8 cellular contexts compared by ENCODE assay signal in the genomic region with DNA sequence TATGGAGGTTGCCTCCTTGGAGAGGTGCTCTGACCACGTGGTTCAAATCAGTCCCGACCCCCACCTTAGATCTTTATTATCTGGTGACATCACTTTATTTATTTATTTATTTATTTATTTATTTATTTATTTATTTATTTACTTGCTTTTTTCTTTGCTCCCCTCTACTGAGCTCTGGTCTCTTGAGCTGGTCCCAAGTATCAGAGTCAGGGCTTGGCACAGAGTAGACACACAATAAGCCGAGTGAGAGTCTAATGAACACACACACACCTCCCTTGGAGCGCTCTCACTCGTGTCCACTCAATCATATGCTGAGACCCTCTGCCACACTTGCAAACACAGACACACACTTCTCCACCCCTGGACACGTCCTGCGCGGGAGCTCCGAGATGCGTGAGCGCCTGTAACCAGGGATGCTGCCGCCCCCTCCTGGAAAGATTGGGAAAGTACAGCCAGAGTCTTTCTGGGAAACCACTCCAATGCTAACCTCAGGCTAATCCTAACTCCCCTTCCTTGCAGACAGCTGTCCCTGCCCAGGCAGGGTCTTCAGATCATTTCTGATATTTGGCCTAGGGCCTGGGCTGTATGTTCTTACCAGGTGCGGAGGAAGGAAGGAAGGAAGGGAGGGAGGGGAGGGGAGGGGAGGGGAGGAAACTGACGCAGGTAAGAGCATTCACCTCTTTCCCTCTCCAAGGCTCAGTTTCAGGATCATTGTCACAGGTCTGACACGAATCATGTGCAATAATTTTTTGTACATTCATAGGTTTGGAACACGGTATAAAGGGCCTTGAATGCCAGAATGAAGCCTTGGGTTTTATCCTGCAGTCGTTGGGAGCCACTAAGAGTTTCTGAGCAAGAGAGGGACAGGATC.
DNase-seq lines count a peak whose midpoint lies in the region; ATAC-seq and TF ChIP-seq lines count a peak whose summit lies in the region.

No MANE protein-coding gene starts in this region.

- H3K27ac ChIP-seq in HEK293 (ENCODE audit: extremely low read depth, low read depth, low read length), result no peak overlapping the region

- CTCF ChIA-PET in HEK293 (lab: Yijun Ruan, JAX), result interaction anchor here (0.5 to 6.0 kb wide), 51 partner anchors 10 to 1391 kb away, joined by 3 to 80 read pairs (median 5); no protein-coding TSS in a partner anchor

- TF ChIP-seq CTCF in HEK293 (tag by site-specific recombination; IDR thresholded peaks at IDR 0.05), result peak; percentile 84

- no peaks in the 10 kb centered on the region for H3K4me1 ChIP-seq in HEK293 (ENCODE audit: control insufficient read depth, insufficient read depth, low read length)

- H3K36me3 ChIP-seq in HEK293 (ENCODE audit: control insufficient read depth in 2 of 2, insufficient read depth in 1 of 2, low read length in 2 of 2), result no peaks in the 10 kb centered on the region

- POLR2A ChIA-PET in HEK293 (lab: Yijun Ruan, JAX), result interaction anchor here (0.5 to 1.0 kb wide), 2 partner anchors 70 to 409 kb away, joined by 3 to 5 read pairs; no protein-coding TSS in a partner anchor

- DNase-seq in C1 segment of cervical spinal cord (lab: John Stamatoyannopoulos, UW), result peak in 13 of 14 donors; percentile 6 to 75 (median 42)
- peak; percentile 23 to 58 for DNase-seq in NOMO-1 (lab: John Stamatoyannopoulos, UW; ENCODE audit: unreplicated experiment in 2 of 2)
- peak; percentile 20 for DNase-seq in activated CD8-positive, alpha-beta memory T cell treated with anti-CD3 and anti-CD28 coated beads, Interleukin-2, amount 50 U/mL, for 24 hours (ENCODE audit: extremely low read depth)
- DNase-seq in epidermal melanocyte (ENCODE audit: insufficient read length, low spot score), result peak; percentile 80
- peak; percentile 71 for DNase-seq in myocyte (ENCODE audit: low read depth)
- DNase-seq in stimulated activated CD8-positive, alpha-beta memory T cell treated with anti-CD3 and anti-CD28 coated beads, Interleukin-7, amount 100 ng/mL, for 1 hour (ENCODE audit: low read depth in 2 of 2), result peak; percentile 26 to 44

- ATAC-seq in GM19463 (IDR thresholded peaks at IDR 0.05; ENCODE audit: unreplicated experiment), result no peak

- no peak overlapping the region for H3K4me3 ChIP-seq in HEK293 (ENCODE audit: low read depth, low read length)

- H3K9me3 ChIP-seq in HEK293 (ENCODE audit: control insufficient read depth, insufficient read depth, low read depth, low read length), result no peaks in the 10 kb centered on the region

TF ChIP-seq in HEK293, 187 proteins besides CTCF, POLR2A, EP300 and RAD21 (continues in another document):
- TF ChIP-seq ZNF585B (tag by site-specific recombination; IDR thresholded peaks at IDR 0.05), result no peak
- TF ChIP-seq, protein P1, sequence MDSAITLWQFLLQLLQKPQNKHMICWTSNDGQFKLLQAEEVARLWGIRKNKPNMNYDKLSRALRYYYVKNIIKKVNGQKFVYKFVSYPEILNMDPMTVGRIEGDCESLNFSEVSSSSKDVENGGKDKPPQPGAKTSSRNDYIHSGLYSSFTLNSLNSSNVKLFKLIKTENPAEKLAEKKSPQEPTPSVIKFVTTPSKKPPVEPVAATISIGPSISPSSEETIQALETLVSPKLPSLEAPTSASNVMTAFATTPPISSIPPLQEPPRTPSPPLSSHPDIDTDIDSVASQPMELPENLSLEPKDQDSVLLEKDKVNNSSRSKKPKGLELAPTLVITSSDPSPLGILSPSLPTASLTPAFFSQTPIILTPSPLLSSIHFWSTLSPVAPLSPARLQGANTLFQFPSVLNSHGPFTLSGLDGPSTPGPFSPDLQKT (IDR thresholded peaks at IDR 0.05; ENCODE audit: borderline replicate concordance, low read depth, low read length), result no peak
- no peak for TF ChIP-seq ZNF830 (tag by site-specific recombination; IDR thresholded peaks at IDR 0.05; ENCODE audit: low read depth)
- TF ChIP-seq OSR2 (tag by site-specific recombination; IDR thresholded peaks at IDR 0.05), result no peak; the same call in 1 of the 2 replicates
- TF ChIP-seq GLI2 (tag by site-specific recombination; IDR thresholded peaks at IDR 0.05; ENCODE audit: borderline replicate concordance, low read depth), result peak; percentile 79; the same call in 1 of the 2 replicates
- TF ChIP-seq ZNF610 (tag by site-specific recombination; IDR thresholded peaks at IDR 0.05; ENCODE audit: borderline replicate concordance), result no peak
- no peak for TF ChIP-seq ZNF777 (tag by site-specific recombination; IDR thresholded peaks at IDR 0.05; ENCODE audit: borderline replicate concordance)
- peak; percentile 85; the same call in 1 of the 2 replicates for TF ChIP-seq ZNF704 (tag by site-specific recombination; IDR thresholded peaks at IDR 0.05)
- TF ChIP-seq ZNF266 (tag by site-specific recombination; IDR thresholded peaks at IDR 0.05; ENCODE audit: low read depth), result peak; percentile 98
- TF ChIP-seq OVOL3 (tag by site-specific recombination; IDR thresholded peaks at IDR 0.05), result peak; percentile 54; the same call in 1 of the 2 replicates
- TF ChIP-seq ZNF501 (tag by site-specific recombination; IDR thresholded peaks at IDR 0.05), result peak; percentile 80
- TF ChIP-seq MEIS1 (CRISPR knock-in tag; IDR thresholded peaks at IDR 0.05; ENCODE audit: borderline replicate concordance), result no peak
- TF ChIP-seq ZEB2 (tag by site-specific recombination; IDR thresholded peaks at IDR 0.05), result peak; percentile 34; the same call in 1 of the 2 replicates
- TF ChIP-seq ZNF623 (tag by site-specific recombination; IDR thresholded peaks at IDR 0.05), result peak; percentile 89
- TF ChIP-seq ZBTB17 (tag by site-specific recombination; IDR thresholded peaks at IDR 0.05), result peak; percentile 53; the same call in 1 of the 2 replicates
- TF ChIP-seq ZNF624 (tag by site-specific recombination; IDR thresholded peaks at IDR 0.05), result no peak
- peak; percentile 48; the same call in 1 of the 2 replicates for TF ChIP-seq ZNF391 (tag by site-specific recombination; IDR thresholded peaks at IDR 0.05; ENCODE audit: borderline replicate concordance, low read depth)
- TF ChIP-seq ZNF19 (tag by site-specific recombination; IDR thresholded peaks at IDR 0.05; ENCODE audit: low read depth), result peak; percentile 95; the same call in 1 of the 2 replicates
- TF ChIP-seq ZNF169 (tag by site-specific recombination; IDR thresholded peaks at IDR 0.05), result no peak
- TF ChIP-seq ZNF138 (tag by site-specific recombination; IDR thresholded peaks at IDR 0.05; ENCODE audit: borderline replicate concordance), result peak; percentile 77; the same call in 1 of the 2 replicates
- TF ChIP-seq, protein P2, sequence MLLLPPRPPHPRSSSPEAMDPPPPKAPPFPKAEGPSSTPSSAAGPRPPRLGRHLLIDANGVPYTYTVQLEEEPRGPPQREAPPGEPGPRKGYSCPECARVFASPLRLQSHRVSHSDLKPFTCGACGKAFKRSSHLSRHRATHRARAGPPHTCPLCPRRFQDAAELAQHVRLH (tag by site-specific recombination; IDR thresholded peaks at IDR 0.05), result no peak
- TF ChIP-seq ZNF561 (tag by site-specific recombination; IDR thresholded peaks at IDR 0.05; ENCODE audit: borderline replicate concordance), result no peak
- no peak for TF ChIP-seq GLI4 (tag by site-specific recombination; IDR thresholded peaks at IDR 0.05)
- TF ChIP-seq, protein P3, sequence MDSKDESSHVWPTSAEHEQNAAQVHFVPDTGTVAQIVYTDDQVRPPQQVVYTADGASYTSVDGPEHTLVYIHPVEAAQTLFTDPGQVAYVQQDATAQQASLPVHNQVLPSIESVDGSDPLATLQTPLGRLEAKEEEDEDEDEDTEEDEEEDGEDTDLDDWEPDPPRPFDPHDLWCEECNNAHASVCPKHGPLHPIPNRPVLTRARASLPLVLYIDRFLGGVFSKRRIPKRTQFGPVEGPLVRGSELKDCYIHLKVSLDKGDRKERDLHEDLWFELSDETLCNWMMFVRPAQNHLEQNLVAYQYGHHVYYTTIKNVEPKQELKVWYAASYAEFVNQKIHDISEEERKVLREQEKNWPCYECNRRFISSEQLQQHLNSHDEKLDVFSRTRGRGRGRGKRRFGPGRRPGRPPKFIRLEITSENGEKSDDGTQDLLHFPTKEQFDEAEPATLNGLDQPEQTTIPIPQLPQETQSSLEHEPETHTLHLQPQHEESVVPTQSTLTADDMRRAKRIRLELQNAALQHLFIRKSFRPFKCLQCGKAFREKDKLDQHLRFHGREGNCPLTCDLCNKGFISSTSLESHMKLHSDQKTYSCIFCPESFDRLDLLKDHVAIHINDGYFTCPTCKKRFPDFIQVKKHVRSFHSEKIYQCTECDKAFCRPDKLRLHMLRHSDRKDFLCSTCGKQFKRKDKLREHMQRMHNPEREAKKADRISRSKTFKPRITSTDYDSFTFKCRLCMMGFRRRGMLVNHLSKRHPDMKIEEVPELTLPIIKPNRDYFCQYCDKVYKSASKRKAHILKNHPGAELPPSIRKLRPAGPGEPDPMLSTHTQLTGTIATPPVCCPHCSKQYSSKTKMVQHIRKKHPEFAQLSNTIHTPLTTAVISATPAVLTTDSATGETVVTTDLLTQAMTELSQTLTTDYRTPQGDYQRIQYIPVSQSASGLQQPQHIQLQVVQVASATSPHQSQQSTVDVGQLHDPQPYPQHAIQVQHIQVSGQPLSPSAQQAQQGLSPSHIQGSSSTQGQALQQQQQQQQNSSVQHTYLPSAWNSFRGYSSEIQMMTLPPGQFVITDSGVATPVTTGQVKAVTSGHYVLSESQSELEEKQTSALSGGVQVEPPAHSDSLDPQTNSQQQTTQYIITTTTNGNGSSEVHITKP (tag by site-specific recombination; IDR thresholded peaks at IDR 0.05), result no peak
- TF ChIP-seq ZNF114 (tag by site-specific recombination; IDR thresholded peaks at IDR 0.05), result no peak
- TF ChIP-seq ZNF600 (tag by site-specific recombination; IDR thresholded peaks at IDR 0.05), result no peak

Comparison
In these comparisons a context has a peak if more than half of its experiments do, and no peak if none do; other contexts are left out.
1. DNase-seq: peak in every context shown above with its lines; median percentile 80 in epidermal melanocyte; 71 in myocyte; 42 in C1 segment of cervical spinal cord; 40 in NOMO-1; 35 in stimulated activated CD8-positive, alpha-beta memory T cell treated with anti-CD3 and anti-CD28 coated beads, Interleukin-7, amount 100 ng/mL, for 1 hour; 20 in activated CD8-positive, alpha-beta memory T cell treated with anti-CD3 and anti-CD28 coated beads, Interleukin-2, amount 50 U/mL, for 24 hours.